Comparison of ENCODE assay signal across 28 cellular contexts in the genomic region with DNA sequence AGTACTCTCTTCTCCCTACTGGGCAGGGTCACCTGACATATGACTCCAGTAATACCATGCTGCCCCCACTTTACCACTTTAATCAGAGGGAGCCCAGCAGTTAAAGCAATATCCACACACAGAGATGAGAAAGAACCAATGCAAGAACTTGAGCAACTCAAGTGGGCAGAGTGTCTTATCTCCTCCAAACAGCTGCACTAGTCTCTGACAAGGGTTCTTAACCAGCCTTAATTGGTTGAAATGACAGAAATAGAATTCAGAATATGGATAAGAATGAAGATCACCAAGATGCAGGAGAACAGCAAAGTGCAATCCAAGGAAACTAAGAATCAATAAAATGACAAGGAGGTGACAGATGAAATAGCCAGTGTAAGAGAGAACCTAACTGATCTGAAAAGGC.
"Had no signal": no experiment of that assay in that cellular context is flagged by ENCODE, and none has a peak within 500 bp of the region (broad histone marks: within the 10 kb centered on the region; RNA-seq: fewer than 3 reads in every experiment).

No MANE protein-coding gene starts in this region.

- H3K4me1 Mint-ChIP-seq: activated CD4-positive, alpha-beta memory T cell treated with anti-CD3 and anti-CD28 coated beads, Interleukin-2, amount 10 ng/mL, durations not matched to agents 7 days and 5 days; activated CD4-positive, alpha-beta T cell treated with anti-CD3 and anti-CD28 coated beads for 36 hours; activated T-helper 17 cell treated with anti-CD3 and anti-CD28 coated beads, Interleukin-2, amount 50 U/mL, for 72 hours had no signal

- ATAC-seq: activated CD4-positive, alpha-beta T cell treated with anti-CD3 and anti-CD28 coated beads for 36 hours; activated T-helper 17 cell treated with anti-CD3 and anti-CD28 coated beads, Interleukin-2, amount 50 U/mL, for 72 hours; Panc1; Right ventricle myocardium inferior had no signal

- H3K27ac ChIP-seq: brain microvascular endothelial cell, cardiac muscle cell, SK-N-MC, VCaP had no signal

- H3K4me3 ChIP-seq: cardiac muscle cell, SK-N-MC had no signal

- H3K36me3 ChIP-seq: brain microvascular endothelial cell, cardiac muscle cell had no signal

- H3K9me3 Mint-ChIP-seq: activated T-helper 17 cell treated with anti-CD3 and anti-CD28 coated beads, Interleukin-2, amount 50 U/mL, for 72 hours had no signal

- DNase-seq: activated CD4-positive, alpha-beta memory T cell treated with anti-CD3 and anti-CD28 coated beads, Interleukin-2, amount 10 ng/mL, durations not matched to agents 7 days and 5 days; activated CD4-positive, alpha-beta T cell treated with anti-CD3 and anti-CD28 coated beads for 36 hours; activated CD4-positive, alpha-beta T cell treated with anti-CD3 and anti-CD28 coated beads, Interleukin-2, amount 50 U/mL, for 1 hour; activated CD4-positive, CD25-positive, alpha-beta regulatory T cell; activated gamma-delta T cell; activated naive CD4-positive, alpha-beta T cell treated with anti-CD3 and anti-CD28 coated beads for 36 hours; activated T-cell treated with anti-CD3 and anti-CD28 coated beads for 4 hours; activated T-cell treated with anti-CD3 and anti-CD28 coated beads, Interleukin-2, amount 50 U/mL, for 48 hours; amygdala; brain microvascular endothelial cell; Kasumi-1; NCI-H1048; NCI-H146; NCI-H187 treated with DMSO at 0.1 percent for 48 hours; NCI-H2081 treated with DMSO at 0.1 percent for 48 hours; NCI-H2171 treated with DMSO at 0.1 percent for 48 hours; NCI-H226; NCI-H526 treated with DMSO at 0.1 percent for 48 hours; NCI-H82; RPMI8226; T-helper 1 cell had no signal

- H3K27me3 ChIP-seq: brain microvascular endothelial cell, cardiac muscle cell had no signal

- H3K27ac Mint-ChIP-seq: activated CD4-positive, alpha-beta memory T cell treated with anti-CD3 and anti-CD28 coated beads, Interleukin-2, amount 10 ng/mL, durations not matched to agents 7 days and 5 days; activated CD4-positive, alpha-beta T cell treated with anti-CD3 and anti-CD28 coated beads for 36 hours; activated naive CD4-positive, alpha-beta T cell treated with anti-CD3 and anti-CD28 coated beads for 36 hours; activated naive CD8-positive, alpha-beta T cell; activated T-helper 17 cell treated with anti-CD3 and anti-CD28 coated beads, Interleukin-2, amount 50 U/mL, for 72 hours had no signal

- H3K36me3 Mint-ChIP-seq: activated naive CD8-positive, alpha-beta T cell had no signal

- H3K27me3 Mint-ChIP-seq: activated CD4-positive, alpha-beta memory T cell treated with anti-CD3 and anti-CD28 coated beads, Interleukin-2, amount 10 ng/mL, durations not matched to agents 7 days and 5 days; activated CD4-positive, alpha-beta T cell treated with anti-CD3 and anti-CD28 coated beads for 36 hours; activated naive CD8-positive, alpha-beta T cell; activated T-helper 17 cell treated with anti-CD3 and anti-CD28 coated beads, Interleukin-2, amount 50 U/mL, for 72 hours had no signal

- H3K4me3 Mint-ChIP-seq: activated CD4-positive, alpha-beta memory T cell treated with anti-CD3 and anti-CD28 coated beads, Interleukin-2, amount 10 ng/mL, durations not matched to agents 7 days and 5 days; activated CD4-positive, alpha-beta T cell treated with anti-CD3 and anti-CD28 coated beads for 36 hours; activated naive CD4-positive, alpha-beta T cell treated with anti-CD3 and anti-CD28 coated beads for 36 hours; activated naive CD8-positive, alpha-beta T cell; activated T-helper 17 cell treated with anti-CD3 and anti-CD28 coated beads, Interleukin-2, amount 50 U/mL, for 72 hours had no signal
